In the genomic region with DNA sequence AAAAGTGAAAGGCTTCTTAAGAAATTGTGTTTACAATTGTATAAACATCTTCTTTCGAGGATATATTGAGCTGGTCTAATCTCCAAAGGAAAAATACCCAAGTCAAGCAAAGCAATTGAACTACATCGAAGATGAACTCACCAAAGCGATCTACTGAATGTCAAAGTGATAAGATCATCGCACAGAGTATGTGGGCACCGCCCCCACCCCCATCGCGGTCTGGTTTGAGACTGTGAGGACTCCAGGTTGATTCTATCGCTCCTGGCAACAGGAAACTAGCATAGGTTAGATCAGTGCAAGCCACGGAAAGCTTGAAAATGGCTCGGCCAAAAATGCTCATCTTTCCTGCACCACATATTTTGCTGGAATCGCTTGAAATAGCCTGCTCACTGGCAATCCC, we compare ENCODE assay signal across 12 cellular contexts.
DNase-seq lines count a peak whose midpoint lies in the region; ATAC-seq and TF ChIP-seq lines count a peak whose summit lies in the region.
"Had no signal": no experiment of that assay in that cellular context is flagged by ENCODE, and none has a peak within 500 bp of the region (broad histone marks: within the 10 kb centered on the region; RNA-seq: fewer than 3 reads in every experiment).

No MANE protein-coding gene starts in this region.

- DNase-seq in T-helper 2 cell (peak in 4 of 5 experiments; percentile 40 to 89 (median 50)), activated T-cell treated with anti-CD3 and anti-CD28 coated beads for 48 hours (ENCODE audit: low read depth) (peak; percentile 68), omental fat pad (ENCODE audit: low spot score) (no peak), erythroblast (lab: John Stamatoyannopoulos, UW) (no peak), cerebellar nuclear complex (lab: John Stamatoyannopoulos, UW) (no peak), RWPE1 (ENCODE audit: low spot score) (no peak)
- peak; percentile 31 for DNase-seq in effector CD4-positive, alpha-beta T cell
- peak; percentile 35 for DNase-seq in stimulated activated CD8-positive, alpha-beta memory T cell treated with anti-CD3 and anti-CD28 coated beads, Interleukin-12 subunit alpha, Interleukin-12 subunit beta, amount 100 ng/mL, for 1 hour (ENCODE audit: low read depth)
- DNase-seq: BE2C; NCI-H146; NK-92 treated with Interleukin-12 subunit alpha and Interleukin-12 subunit beta, amount 100 ng/mL, for 24 hours; substantia nigra had no signal

- POLR2A ChIA-PET in RWPE1 (lab: Yijun Ruan, JAX; ENCODE audit: low non-redundant PET), result no interaction called here

- no peak for ATAC-seq in omental fat pad (ENCODE audit: low FRiP score)

- CTCF ChIA-PET in RWPE1 (lab: Yijun Ruan, JAX), result no interaction called here

- TF ChIP-seq CTCF in omental fat pad (IDR thresholded peaks at IDR 0.05), result no peak
- TF ChIP-seq CTCF in RWPE1 (conservative IDR thresholded peaks at IDR 0.05; ENCODE audit: low read depth), result no peak

- TF ChIP-seq POLR2A in erythroblast (IDR thresholded peaks at IDR 0.05; ENCODE audit: low read length), result no peak

- H3K27ac ChIP-seq in RWPE1, result no peak overlapping the region

Comparison
In these comparisons a context has a peak if more than half of its experiments do, and no peak if none do; other contexts are left out.
1. DNase-seq: peak in T-helper 2 cell (4 of 5), activated T-cell treated with anti-CD3 and anti-CD28 coated beads for 48 hours (single experiment), effector CD4-positive, alpha-beta T cell (single experiment) and stimulated activated CD8-positive, alpha-beta memory T cell treated with anti-CD3 and anti-CD28 coated beads, Interleukin-12 subunit alpha, Interleukin-12 subunit beta, amount 100 ng/mL, for 1 hour (single experiment); none in omental fat pad (single experiment), erythroblast (0 of 2), cerebellar nuclear complex (0 of 2) and RWPE1 (single experiment).